ENCODE assay signal across 1 cellular context in the genomic region with DNA sequence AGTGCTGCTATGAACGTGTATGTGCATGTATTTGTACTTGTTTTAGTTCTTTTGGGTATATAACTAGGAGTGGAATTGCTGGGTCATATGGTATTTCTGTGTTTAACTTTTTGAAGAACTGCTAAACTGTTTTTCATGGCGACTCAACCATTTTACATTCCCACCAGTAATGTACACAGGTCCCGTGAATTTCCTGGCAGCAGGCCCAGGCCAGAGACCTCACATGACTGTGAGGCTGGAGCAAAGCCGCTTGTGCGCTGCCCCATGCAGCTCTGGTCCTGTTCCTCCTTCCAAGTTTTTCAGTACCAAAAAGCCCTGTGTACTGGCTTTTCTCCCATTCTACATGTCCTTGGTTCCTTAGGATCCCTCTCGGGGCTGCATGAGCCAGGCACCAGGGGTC.
TF ChIP-seq lines count a peak whose summit lies in the region.

No MANE protein-coding gene starts in this region.

TF ChIP-seq in WTC11, 78 proteins besides CTCF, POLR2A, EP300 and RAD21 (continued from another document):
- TF ChIP-seq ZNF425 (CRISPR knock-in tag; conservative IDR thresholded peaks at IDR 0.05) = no peak
